Comparison of ENCODE assay signal across 6 cellular contexts in genomic region chr9:7965091-7965490, GRCh38.
"Had no signal": no experiment of that assay in that cellular context is flagged by ENCODE, and none has a peak within 500 bp of the region (broad histone marks: within the 10 kb centered on the region; RNA-seq: fewer than 3 reads in every experiment).

No MANE protein-coding gene starts in this region.

- DNase-seq: H9, HCEC 1CT, IMR-90, KG1 had no signal

- H3K9me3 Mint-ChIP-seq: GM23338, H9 had no signal

- ATAC-seq: GM23338, K562 had no signal

- H3K4me3 Mint-ChIP-seq: GM23338, H9 had no signal

- H3K27ac Mint-ChIP-seq: GM23338, H9 had no signal
